1 cellular context compared by ENCODE assay signal in genomic region chr19:41431426-41432386, GRCh38.
TF ChIP-seq lines count a peak whose summit lies in the region.

No MANE protein-coding gene starts in this region.

TF ChIP-seq in GM23338, 12 proteins besides CTCF, POLR2A, EP300 and RAD21 (continued from another document):
- TF ChIP-seq REST (IDR thresholded peaks at IDR 0.05; ENCODE audit: unreplicated experiment) (no peak), STAT1 (IDR thresholded peaks at IDR 0.05; ENCODE audit: unreplicated experiment) (no peak), EZH2phosphoT487 (IDR thresholded peaks at IDR 0.05; ENCODE audit: unreplicated experiment) (no peak), EZH2 (IDR thresholded peaks at IDR 0.05; ENCODE audit: low read depth, unreplicated experiment) (no peak), ZNF114 (CRISPR knock-in tag; IDR thresholded peaks at IDR 0.05) (no peak), NANOG (IDR thresholded peaks at IDR 0.05; ENCODE audit: borderline replicate concordance) (no peak), ETS1 (IDR thresholded peaks at IDR 0.05) (no peak)
TF ChIP-seq in GM23338: peak in this region for 0.
